12 cellular contexts compared by ENCODE assay signal in genomic region chr4:110361921-110362320, GRCh38.
DNase-seq lines count a peak whose midpoint lies in the region; ATAC-seq, FAIRE-seq and TF ChIP-seq lines count a peak whose summit lies in the region.
"Had no signal": no experiment of that assay in that cellular context is flagged by ENCODE, and none has a peak within 500 bp of the region (broad histone marks: within the 10 kb centered on the region; RNA-seq: fewer than 3 reads in every experiment).

No MANE protein-coding gene starts in this region.

- FAIRE-seq in bronchial epithelial cell (lab: Jason Lieb, UNC) = no peak
- FAIRE-seq in HTR-8/SVneo (lab: Jason Lieb, UNC) = no peak

- no peak overlapping the region for H3K4me3 ChIP-seq in bronchial epithelial cell (ENCODE audit: low read depth, low read length)
- no peak overlapping the region for H3K4me3 ChIP-seq in Peyer's patch
- H3K4me3 ChIP-seq: left ventricle myocardium inferior had no signal

- peaks cover 0 to 6% (median 0%) of the 10 kb centered on the region in 4 donors for H3K4me1 ChIP-seq in Peyer's patch
- H3K4me1 ChIP-seq: left ventricle myocardium inferior had no signal

- peak; percentile 44 for ATAC-seq in GM18502 (IDR thresholded peaks at IDR 0.05; ENCODE audit: poor library complexity, unreplicated experiment)

- H3K36me3 ChIP-seq in bronchial epithelial cell (ENCODE audit: control insufficient read depth, insufficient read depth, low read length) = no peaks in the 10 kb centered on the region
- no peaks in the 10 kb centered on the region for H3K36me3 ChIP-seq in Peyer's patch
- H3K36me3 ChIP-seq: left ventricle myocardium inferior had no signal

- DNase-seq in OCI-M1 (lab: John Stamatoyannopoulos, UW) (peak; percentile 88), bronchial epithelial cell (ENCODE audit: low read depth) (peak; percentile 73), renal cortical epithelial cell (ENCODE audit: low read depth) (peak; percentile 94), HTR-8/SVneo (ENCODE audit: insufficient read length, low spot score) (no peak), Peyer's patch (no peak), NCI-H82 (lab: John Stamatoyannopoulos, UW) (no peak), activated gamma-delta T cell (lab: John Stamatoyannopoulos, UW) (no peak)
- DNase-seq: anterior cingulate cortex, left ventricle myocardium inferior, NCI-H2107, SK-N-SH had no signal

- TF ChIP-seq POLR2A in Peyer's patch (IDR thresholded peaks at IDR 0.05) = no peak

- H3K9me3 ChIP-seq in Peyer's patch = no peaks in the 10 kb centered on the region
- H3K9me3 ChIP-seq: left ventricle myocardium inferior, SK-N-SH had no signal

- no peaks in the 10 kb centered on the region for H3K27me3 ChIP-seq in bronchial epithelial cell (ENCODE audit: control insufficient read depth, insufficient read depth, low read length)
- no peaks in the 10 kb centered on the region for H3K27me3 ChIP-seq in Peyer's patch

- TF ChIP-seq CTCF in bronchial epithelial cell (IDR thresholded peaks at IDR 0.05; ENCODE audit: insufficient read depth, low read length, severe bottlenecking) (no peak), Peyer's patch (IDR thresholded peaks at IDR 0.05) (no peak)

- no peak overlapping the region for H3K27ac ChIP-seq in Peyer's patch
- H3K27ac ChIP-seq: left ventricle myocardium inferior had no signal

Comparison
In these comparisons a context has a peak if more than half of its experiments do, and no peak if none do; other contexts are left out.
1. DNase-seq: peak in OCI-M1 (single experiment), bronchial epithelial cell (single experiment) and renal cortical epithelial cell (single experiment); none in HTR-8/SVneo (single experiment), Peyer's patch (0 of 3), NCI-H82 (single experiment) and activated gamma-delta T cell (single experiment).